23 cellular contexts compared by ENCODE assay signal in genomic region chr10:70476249-70477035, GRCh38. TPM values are rescaled to one million over a fixed set of nuclear protein-coding genes. Genes with fewer than 3 reads are reported as not detected.
A peak's percentile ranks its signal among the peaks of the same experiment; 100 is the strongest.
DNase-seq lines count a peak whose midpoint lies in the region; ATAC-seq and TF ChIP-seq lines count a peak whose summit lies in the region.
"Had no signal": no experiment of that assay in that cellular context is flagged by ENCODE, and none has a peak within 500 bp of the region (broad histone marks: within the 10 kb centered on the region; RNA-seq: fewer than 3 reads in every experiment).

No MANE protein-coding gene starts in this region.

- H3K9me3 Mint-ChIP-seq in activated naive CD4-positive, alpha-beta T cell treated with anti-CD3 and anti-CD28 coated beads for 36 hours: no peaks in the 10 kb centered on the region
- no peaks in the 10 kb centered on the region for H3K9me3 Mint-ChIP-seq in immature natural killer cell
- H3K9me3 Mint-ChIP-seq: activated T-cell treated with anti-CD3 and anti-CD28 coated beads, Interleukin-2, amount 50 U/mL, for 72 hours had no signal

- 56% methylated on average over 6 of the region's 7 CpGs for WGBS in mammary epithelial cell (ENCODE audit: low coverage, missing lambda C conversion rate)

- H3K4me3 ChIP-seq in PC-3 (ENCODE audit: low read length) (no peak overlapping the region), mammary epithelial cell (replicated peaks in 1 of 3; ENCODE audit: insufficient read depth in 1 of 3, low read depth in 2 of 3, low read length in 3 of 3) (no peak overlapping the region)
- H3K4me3 ChIP-seq: right lobe of liver, uterus had no signal

- in situ Hi-C loops in mammary epithelial cell (cut with MboI; ENCODE audit: low sequenced_read_pairs in 2 of 2): no loop called here

- no peaks in the 10 kb centered on the region for H3K36me3 Mint-ChIP-seq in activated naive CD4-positive, alpha-beta T cell treated with anti-CD3 and anti-CD28 coated beads for 36 hours (ENCODE audit: low read depth)
- no peaks in the 10 kb centered on the region for H3K36me3 Mint-ChIP-seq in immature natural killer cell

- peaks cover 43% of the 10 kb centered on the region for H3K4me1 Mint-ChIP-seq in activated naive CD4-positive, alpha-beta T cell treated with anti-CD3 and anti-CD28 coated beads for 36 hours (ENCODE audit: low read depth)
- H3K4me1 Mint-ChIP-seq in immature natural killer cell: peaks cover 29 to 35% of the 10 kb centered on the region in 2 donors

- no TSS peak for BruUV-seq in PC-3 (replicated peaks; lab: Mats Ljungman, UMichigan)
- BruUV-seq in mammary epithelial cell (replicated peaks; lab: Mats Ljungman, UMichigan): no TSS peak

- H4K20me1 ChIP-seq in PC-3 (ENCODE audit: low read length) (0 out of 2 replicates have a peak, but pooled peaks cover 3% of the 10 kb centered on the region), mammary epithelial cell (ENCODE audit: insufficient read depth, low read length) (no peaks in the 10 kb centered on the region)

- H3K4me2 ChIP-seq in PC-3 (ENCODE audit: low read length): peak overlapping the region; percentile 16; the same call in 1 of the 2 replicates
- no peak overlapping the region for H3K4me2 ChIP-seq in mammary epithelial cell (ENCODE audit: insufficient read depth, low read depth, low read length)

- H3K9me3 ChIP-seq in PC-3 (ENCODE audit: low read length) (no peaks in the 10 kb centered on the region), mammary epithelial cell (replicated peaks; ENCODE audit: insufficient read depth, low read length) (no peaks in the 10 kb centered on the region)
- H3K9me3 ChIP-seq: right lobe of liver, uterus had no signal

- no peak overlapping the region for H3K27ac Mint-ChIP-seq in activated naive CD4-positive, alpha-beta T cell treated with anti-CD3 and anti-CD28 coated beads for 36 hours
- H3K27ac Mint-ChIP-seq in immature natural killer cell: no peak overlapping the region
- H3K27ac Mint-ChIP-seq: activated T-cell treated with anti-CD3 and anti-CD28 coated beads, Interleukin-2, amount 50 U/mL, for 72 hours had no signal

- ATAC-seq in PC-3: no peak
- ATAC-seq in stimulated activated naive CD8-positive, alpha-beta T cell treated with anti-CD3 and anti-CD28 coated beads, Interleukin-15, Interleukin-2, amounts not matched to agents 100 U/mL and 50 U/mL, for 24 hours: no peak
- ATAC-seq: left cardiac atrium, right lobe of liver had no signal

- H3K27me3 ChIP-seq in PC-3 (ENCODE audit: low read length) (peaks cover 20% of the 10 kb centered on the region), mammary epithelial cell (ENCODE audit: insufficient read depth, low read length) (peaks cover 31% of the 10 kb centered on the region)
- H3K27me3 ChIP-seq: right lobe of liver, uterus had no signal

- POLR2A ChIA-PET in PC-3 (lab: Charles Lee; ENCODE audit: unreplicated experiment): no interaction called here

- H2AFZ ChIP-seq in PC-3 (ENCODE audit: low read length): no peak overlapping the region
- no peak overlapping the region for H2AFZ ChIP-seq in mammary epithelial cell (ENCODE audit: low read depth, low read length)

- H3K9ac ChIP-seq in PC-3 (ENCODE audit: low read length) (no peak overlapping the region), mammary epithelial cell (ENCODE audit: insufficient read depth, low read length) (no peak overlapping the region)

- H3K27ac ChIP-seq in PC-3 (ENCODE audit: low read length) (no peak overlapping the region), mammary epithelial cell (ENCODE audit: insufficient read depth, low read depth, low read length) (no peak overlapping the region)
- H3K27ac ChIP-seq: right lobe of liver, uterus had no signal

- H3K4me3 Mint-ChIP-seq in activated naive CD4-positive, alpha-beta T cell treated with anti-CD3 and anti-CD28 coated beads for 36 hours: no peak overlapping the region
- peak overlapping the region; percentile 20 to 78 (median 64) for H3K4me3 Mint-ChIP-seq in immature natural killer cell

- dilution Hi-C loops in mammary epithelial cell (cut with HindIII; ENCODE audit: low sequenced_read_pairs): no loop called here

- H3K36me3 ChIP-seq in PC-3 (ENCODE audit: low read depth, low read length) (no peaks in the 10 kb centered on the region), mammary epithelial cell (ENCODE audit: insufficient read depth, low read length) (no peaks in the 10 kb centered on the region)
- H3K36me3 ChIP-seq: right lobe of liver, uterus had no signal

- no peak for TF ChIP-seq CTCF in PC-3 (conservative IDR thresholded peaks at IDR 0.05; ENCODE audit: low read depth, low read length)
- no peak for TF ChIP-seq CTCF in mammary epithelial cell (conservative IDR thresholded peaks at IDR 0.05 in 1 of 2, IDR thresholded peaks at IDR 0.05 in 1 of 2; ENCODE audit: extremely low read depth in 1 of 2, insufficient read depth in 1 of 2, low read depth in 1 of 2, low read length in 2 of 2)

- no peaks in the 10 kb centered on the region for H3K9me2 ChIP-seq in PC-3 (replicated peaks; ENCODE audit: low read length)

- H3K4me1 ChIP-seq in PC-3 (ENCODE audit: insufficient read depth, low read length) (peaks cover 32% of the 10 kb centered on the region), mammary epithelial cell (ENCODE audit: insufficient read depth, low read length) (peaks cover 25% of the 10 kb centered on the region)

- H3K27me3 Mint-ChIP-seq in activated naive CD4-positive, alpha-beta T cell treated with anti-CD3 and anti-CD28 coated beads for 36 hours (ENCODE audit: low read depth): peaks cover 29% of the 10 kb centered on the region
- peaks cover 2 to 13% (median 4%) of the 10 kb centered on the region in 3 donors for H3K27me3 Mint-ChIP-seq in immature natural killer cell (ENCODE audit: low read depth in 3 of 3)

- peak; percentile 18 for DNase-seq in activated naive CD4-positive, alpha-beta T cell treated with anti-CD3 and anti-CD28 coated beads for 36 hours
- no peak for DNase-seq in activated naive CD4-positive, alpha-beta T cell treated with anti-CD3 and anti-CD28 coated beads, Interleukin-2, amount 50 U/mL, for 16 hours
- DNase-seq in PC-3 (no peak), immature natural killer cell (no peak), mammary epithelial cell (no peak), NCI-H2196 treated with DMSO at 0.1 percent for 48 hours (lab: John Stamatoyannopoulos, UW; ENCODE audit: unreplicated experiment) (no peak), NCI-H69 (lab: John Stamatoyannopoulos, UW) (no peak)
- peak; percentile 32 for DNase-seq in stimulated activated naive CD8-positive, alpha-beta T cell treated with anti-CD3 and anti-CD28 coated beads, Interleukin-15, Interleukin-2, amounts not matched to agents 100 U/mL and 50 U/mL, for 24 hours
- DNase-seq: activated CD4-positive, alpha-beta T cell treated with anti-CD3 and anti-CD28 coated beads for 4 hours; amniotic stem cell; erythroblast; KBM-7; left cardiac atrium; MV-4-11; NCI-H2029; NCI-H510A treated with DMSO at 0.1 percent for 48 hours; right lobe of liver; uterus had no signal

- H3K79me2 ChIP-seq in PC-3 (ENCODE audit: low read length) (no peaks in the 10 kb centered on the region), mammary epithelial cell (ENCODE audit: insufficient read depth, low read length) (no peaks in the 10 kb centered on the region)

- intact Hi-C loops in activated naive CD4-positive, alpha-beta T cell treated with anti-CD3 and anti-CD28 coated beads for 36 hours (cut with micrococcal nuclease): loop anchor here (1.0 to 5.0 kb wide), 6 partner anchors 18 to 371 kb away; partner anchors contain the start of genes EIF4EBP2 and PPA1
- intact Hi-C loops in PC-3 (cut with micrococcal nuclease) (no loop called here), mammary epithelial cell (cut with micrococcal nuclease) (no loop called here)

- CTCF ChIA-PET in activated naive CD4-positive, alpha-beta T cell treated with anti-CD3 and anti-CD28 coated beads for 36 hours (lab: Charles Lee): interaction anchor here (0.6 to 1.6 kb wide), 4 partner anchors 15 to 130 kb away, joined by 3 to 8 read pairs (median 4); partner anchors contain the start of gene EIF4EBP2
- CTCF ChIA-PET in PC-3 (lab: Charles Lee) (no interaction called here), mammary epithelial cell (lab: Charles Lee; ENCODE audit: low non-redundant PET) (no interaction called here)

- no peaks in the 10 kb centered on the region for H3F3A ChIP-seq in PC-3 (ENCODE audit: low read length, unreplicated experiment)

RNA-seq across cellular contexts. Expression of gene PALD1, which starts 2.1 kb away (rescaled TPM):
- under 1 TPM; 0.69 TPM for total RNA-seq in activated naive CD4-positive, alpha-beta T cell treated with anti-CD3 and anti-CD28 coated beads for 36 hours
- total RNA-seq in PC-3 (2014; rRNA removed): 0.46 and 0.80 TPM in 2 replicates
- polyA plus RNA-seq in immature natural killer cell: 1 to 10 TPM in 1 of 3 donors, under 1 TPM in 2; 0.12 to 2.2 (median 0.14) TPM
- under 1 TPM in 1 of 2 donors, not detected in 1; under 0.01 TPM for total RNA-seq in mammary epithelial cell
- polyA plus RNA-seq in mammary epithelial cell: 0.01 TPM
- not detected for polyA minus RNA-seq in mammary epithelial cell

RNA-seq across cellular contexts. Expression of gene NODAL, which starts 35.0 kb away (rescaled TPM):
- total RNA-seq in activated naive CD4-positive, alpha-beta T cell treated with anti-CD3 and anti-CD28 coated beads for 36 hours: not detected
- total RNA-seq in PC-3 (2014; rRNA removed) (not detected in 2 replicates), mammary epithelial cell (under 1 TPM; 0.17 to 0.47 TPM)
- polyA plus RNA-seq in immature natural killer cell (not detected), mammary epithelial cell (0.41 TPM)
- not detected for polyA minus RNA-seq in mammary epithelial cell
- total RNA-seq: activated T-cell treated with anti-CD3 and anti-CD28 coated beads, Interleukin-2, amount 50 U/mL, for 72 hours; Calu3; dermis microvascular lymphatic vessel endothelial cell; left cardiac atrium; omental fat pad; right lobe of liver; uterus had no signal
- polyA plus RNA-seq: AG04450 had no signal

Comparison
In these comparisons a context has a peak if more than half of its experiments do, and no peak if none do; other contexts are left out.
1. DNase-seq: peak in activated naive CD4-positive, alpha-beta T cell treated with anti-CD3 and anti-CD28 coated beads for 36 hours (single experiment) and stimulated activated naive CD8-positive, alpha-beta T cell treated with anti-CD3 and anti-CD28 coated beads, Interleukin-15, Interleukin-2, amounts not matched to agents 100 U/mL and 50 U/mL, for 24 hours (single experiment); none in activated naive CD4-positive, alpha-beta T cell treated with anti-CD3 and anti-CD28 coated beads, Interleukin-2, amount 50 U/mL, for 16 hours (single experiment), PC-3 (single experiment), immature natural killer cell (0 of 3), mammary epithelial cell (single experiment), NCI-H2196 treated with DMSO at 0.1 percent for 48 hours (single experiment) and NCI-H69 (single experiment).